In the genomic region with DNA sequence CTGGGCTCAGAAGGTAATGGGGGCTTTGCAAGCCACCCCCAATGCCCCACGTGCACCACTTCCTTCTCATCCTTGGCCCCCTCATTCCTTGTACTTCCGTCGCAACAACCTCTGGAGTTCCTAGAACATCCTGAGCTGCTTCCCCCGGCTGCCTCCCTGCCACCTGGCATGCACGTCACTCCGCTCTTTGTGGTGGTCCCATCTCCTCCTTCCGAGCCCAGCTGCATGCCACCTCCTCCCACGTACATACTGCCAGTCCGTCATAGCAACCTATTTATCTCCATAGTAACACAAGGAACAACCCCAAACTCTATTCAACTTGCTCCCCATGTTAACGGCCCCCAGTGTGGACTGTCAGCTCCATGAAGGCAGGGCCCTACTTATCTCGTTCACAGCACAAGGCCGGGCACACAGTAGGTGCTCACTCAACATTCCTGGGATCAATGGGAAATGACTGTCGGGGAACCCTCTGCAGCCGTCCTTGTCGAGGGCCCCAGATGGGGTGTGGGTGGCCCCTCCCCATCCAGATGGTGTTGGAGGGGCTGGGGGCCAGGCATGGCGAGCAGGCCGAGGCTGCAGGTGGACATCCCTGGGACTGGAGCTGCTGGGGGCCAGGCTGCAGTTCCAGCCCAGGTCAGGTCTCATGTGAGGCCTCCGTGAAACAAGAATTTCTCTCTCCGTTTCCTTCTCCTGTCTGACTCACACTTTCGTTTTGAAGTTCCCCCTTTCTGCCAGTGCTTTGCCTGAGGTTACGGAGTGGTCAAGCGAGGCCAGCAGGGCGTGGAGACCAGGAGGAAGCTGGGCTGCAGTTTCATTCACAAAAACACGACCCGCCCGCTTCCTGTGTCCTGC, we compare ENCODE assay signal across 8 cellular contexts.
DNase-seq lines count a peak whose midpoint lies in the region; ATAC-seq lines count a peak whose summit lies in the region.

No MANE protein-coding gene starts in this region.

- ATAC-seq in GM18909 (IDR thresholded peaks at IDR 0.05; ENCODE audit: poor library complexity, unreplicated experiment) (peak; percentile 48), HG03280 (IDR thresholded peaks at IDR 0.05; ENCODE audit: unreplicated experiment) (peak; percentile 44)

- DNase-seq in Ammon's horn (ENCODE audit: low spot score) (peak; percentile 80), SIG-M5 (lab: John Stamatoyannopoulos, UW) (peak; percentile 24), caudate nucleus (lab: John Stamatoyannopoulos, UW) (peak in 25 of 61 donors; percentile 4 to 49 (median 19)), left kidney (ENCODE audit: low read depth, low spot score) (peak; percentile 76), superior temporal gyrus (ENCODE audit: extremely low spot score) (peak; percentile 27), NCI-H1417 (lab: John Stamatoyannopoulos, UW) (no peak)

- H3K27ac ChIP-seq in caudate nucleus (ENCODE audit: low read depth, low read length), result peak overlapping the region; percentile 41

Comparison
In these comparisons a context has a peak if more than half of its experiments do, and no peak if none do; other contexts are left out.
1. DNase-seq: peak in Ammon's horn (single experiment), SIG-M5 (single experiment), left kidney (single experiment) and superior temporal gyrus (single experiment); none in NCI-H1417 (0 of 3).